In genomic region chr15:96882361-96882760, GRCh38 we compare ENCODE assay signal across 19 cellular contexts.
"Had no signal": no experiment of that assay in that cellular context is flagged by ENCODE, and none has a peak within 500 bp of the region (broad histone marks: within the 10 kb centered on the region; RNA-seq: fewer than 3 reads in every experiment).

No MANE protein-coding gene starts in this region.

- H3K9me3 ChIP-seq: gastrocnemius medialis, heart right ventricle, pancreas, suprapubic skin, thyroid gland had no signal

- H3K4me3 ChIP-seq: coronary artery, gastrocnemius medialis, heart right ventricle, pancreas, suprapubic skin, thyroid gland had no signal

- H3K4me1 ChIP-seq: gastrocnemius medialis, heart right ventricle, pancreas, suprapubic skin, thyroid gland had no signal

- H3K27ac ChIP-seq: coronary artery, gastrocnemius medialis, heart right ventricle, pancreas, suprapubic skin, thyroid gland had no signal

- H3K36me3 ChIP-seq: gastrocnemius medialis, heart right ventricle, pancreas, suprapubic skin, thyroid gland had no signal

- DNase-seq: cerebellar nuclear complex; effector CD4-positive, alpha-beta T cell; endodermal cell; erythroblast; gastrocnemius medialis; heart right ventricle; hypothalamus; midbrain; nucleus accumbens; pancreas; right cardiac atrium; stimulated activated CD4-positive, alpha-beta T cell treated with anti-CD3 and anti-CD28 coated beads, Interleukin-4, amount 100 ng/mL, for 1 hour; stimulated activated CD8-positive, alpha-beta memory T cell treated with anti-CD3 and anti-CD28 coated beads, Interleukin-4, amount 100 ng/mL, for 48 hours; stimulated activated naive CD8-positive, alpha-beta T cell treated with anti-CD3 and anti-CD28 coated beads, Interleukin-15, Interleukin-2, amounts not matched to agents 100 U/mL and 50 U/mL, for 24 hours; thyroid gland had no signal

- ATAC-seq: gastrocnemius medialis; heart right ventricle; left lobe of liver; pancreas; right cardiac atrium; stimulated activated effector memory CD8-positive, alpha-beta T cell treated with anti-CD3 and anti-CD28 coated beads, Interleukin-12 subunit alpha, Interleukin-12 subunit beta, amount 100 ng/mL, for 72 hours; stimulated activated naive CD8-positive, alpha-beta T cell treated with anti-CD3 and anti-CD28 coated beads, Interleukin-15, Interleukin-2, amounts not matched to agents 100 U/mL and 50 U/mL, for 24 hours had no signal

- H3K27me3 ChIP-seq: gastrocnemius medialis, suprapubic skin, thyroid gland had no signal
